In the genomic region with DNA sequence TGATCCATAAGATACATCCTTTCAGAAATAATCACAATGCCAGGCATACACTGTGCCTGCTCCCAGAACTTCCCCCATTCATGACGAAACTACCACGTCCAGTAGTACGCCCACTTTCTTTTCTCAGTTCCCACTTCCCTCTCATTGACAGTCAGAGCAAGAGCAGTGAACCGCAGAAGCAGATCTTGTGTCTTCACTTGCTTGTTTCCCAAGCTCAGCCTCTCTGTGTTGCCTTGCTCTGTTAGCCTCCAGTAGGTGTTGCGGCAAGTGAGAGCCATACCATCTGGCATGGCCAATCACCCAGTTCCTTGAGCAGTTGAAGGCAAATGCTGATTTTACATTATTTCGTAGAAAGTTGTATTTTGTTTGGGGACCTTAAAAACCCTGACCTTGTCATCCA, we compare ENCODE assay signal across 9 cellular contexts. TPM values are rescaled to one million over a fixed set of nuclear protein-coding genes. Genes with fewer than 3 reads are reported as not detected.
DNase-seq lines count a peak whose midpoint lies in the region; ATAC-seq lines count a peak whose summit lies in the region.
"Had no signal": no experiment of that assay in that cellular context is flagged by ENCODE, and none has a peak within 500 bp of the region (broad histone marks: within the 10 kb centered on the region; RNA-seq: fewer than 3 reads in every experiment).

No MANE protein-coding gene starts in this region.

- no peaks in the 10 kb centered on the region for H3K9me3 ChIP-seq in Karpas-422 (ENCODE audit: low read length)

- H3K27me3 Mint-ChIP-seq in stimulated activated memory B cell treated with anti-CD40 and anti-IgM and Interleukin-4, amounts not matched to agents 10 μg/mL and 1 μg/mL and 100 μg/mL, for 72 hours, result no peaks in the 10 kb centered on the region

- no peaks in the 10 kb centered on the region for H3K79me2 ChIP-seq in Karpas-422 (ENCODE audit: low read length)

- peak overlapping the region; percentile 24 for H3K4me2 ChIP-seq in Karpas-422 (ENCODE audit: low read depth, low read length, poor library complexity, severe bottlenecking)

- H3K9ac ChIP-seq in Karpas-422 (ENCODE audit: low read length), result no peak overlapping the region

- H3K4me3 ChIP-seq in Karpas-422 (ENCODE audit: low read length), result no peak overlapping the region

- H3K9me2 ChIP-seq in Karpas-422 (replicated peaks; ENCODE audit: insufficient read depth, low read length), result no peaks in the 10 kb centered on the region

- no peaks in the 10 kb centered on the region for H3K36me3 ChIP-seq in Karpas-422 (ENCODE audit: insufficient read depth, low read length)

- peak overlapping the region; percentile 27 for H3K4me3 Mint-ChIP-seq in stimulated activated memory B cell treated with anti-CD40 and anti-IgM and Interleukin-4, amounts not matched to agents 10 μg/mL and 1 μg/mL and 100 μg/mL, for 72 hours

- H2AFZ ChIP-seq in Karpas-422 (ENCODE audit: low read length), result no peak overlapping the region

- ATAC-seq in GM18858 (IDR thresholded peaks at IDR 0.05; ENCODE audit: unreplicated experiment) (peak; percentile 70), GM21723 (IDR thresholded peaks at IDR 0.05; ENCODE audit: unreplicated experiment) (peak; percentile 69)
- ATAC-seq in stimulated activated memory B cell treated with anti-CD40 and anti-IgM and Interleukin-4, amounts not matched to agents 10 μg/mL and 1 μg/mL and 100 μg/mL, for 72 hours, result peak; percentile 88

- H4K20me1 ChIP-seq in Karpas-422 (ENCODE audit: insufficient read depth, low read depth, low read length), result no peaks in the 10 kb centered on the region

- H3K4me1 ChIP-seq in Karpas-422 (ENCODE audit: low read length), result peaks cover 27% of the 10 kb centered on the region

- peaks cover 2% of the 10 kb centered on the region; the same call in 1 of the 2 replicates for H3K27me3 ChIP-seq in Karpas-422 (ENCODE audit: low read length)

- H3K4me1 Mint-ChIP-seq in stimulated activated memory B cell treated with anti-CD40 and anti-IgM and Interleukin-4, amounts not matched to agents 10 μg/mL and 1 μg/mL and 100 μg/mL, for 72 hours, result peaks cover 76% of the 10 kb centered on the region

- H3K36me3 Mint-ChIP-seq in stimulated activated memory B cell treated with anti-CD40 and anti-IgM and Interleukin-4, amounts not matched to agents 10 μg/mL and 1 μg/mL and 100 μg/mL, for 72 hours, result peaks cover 9% of the 10 kb centered on the region

- no peak overlapping the region for H3K27ac ChIP-seq in Karpas-422 (ENCODE audit: low read length)
- H3K27ac ChIP-seq: epithelial cell of prostate had no signal

- DNase-seq in Karpas-422, result peak; percentile 66
- peak; percentile 35 for DNase-seq in central memory CD4-positive, alpha-beta T cell
- no peak for DNase-seq in cerebellar nuclear complex (lab: John Stamatoyannopoulos, UW)
- DNase-seq in NCI-H2196 treated with DMSO at 0.1 percent for 48 hours (lab: John Stamatoyannopoulos, UW; ENCODE audit: unreplicated experiment), result no peak
- DNase-seq in LoVo (ENCODE audit: low spot score), result no peak

- H3K9me3 Mint-ChIP-seq in stimulated activated memory B cell treated with anti-CD40 and anti-IgM and Interleukin-4, amounts not matched to agents 10 μg/mL and 1 μg/mL and 100 μg/mL, for 72 hours, result no peaks in the 10 kb centered on the region

- peak overlapping the region; percentile 88 for H3K27ac Mint-ChIP-seq in stimulated activated memory B cell treated with anti-CD40 and anti-IgM and Interleukin-4, amounts not matched to agents 10 μg/mL and 1 μg/mL and 100 μg/mL, for 72 hours

RNA-seq across cellular contexts. Expression of gene UST, which starts 11.7 kb away (rescaled TPM):
- 0.15 TPM in 1 of 2 replicates, not detected in the other for total RNA-seq in Karpas-422 (2014; rRNA removed; shearing (Covaris generic); ENCODE audit: low replicate concordance)

Comparison
In these comparisons a context has a peak if more than half of its experiments do, and no peak if none do; other contexts are left out.
1. DNase-seq: peak in Karpas-422 (single experiment) and central memory CD4-positive, alpha-beta T cell (single experiment); none in cerebellar nuclear complex (0 of 2), NCI-H2196 treated with DMSO at 0.1 percent for 48 hours (single experiment) and LoVo (single experiment).
2. Peak in every context shown above with its lines, with median percentiles within 50 percentile points of each other: ATAC-seq.